8 cellular contexts compared by ENCODE assay signal in genomic region chr7:55572378-55573233, GRCh38. TPM values are rescaled to one million over a fixed set of nuclear protein-coding genes. Genes with fewer than 3 reads are reported as not detected.
A peak's percentile ranks its signal among the peaks of the same experiment; 100 is the strongest.
DNase-seq lines count a peak whose midpoint lies in the region; ATAC-seq and TF ChIP-seq lines count a peak whose summit lies in the region.

Gene VOPP1, minus strand, starts transcription at chr7:55572502. Its CDS starts 178 bp downstream, at chr7:55572324.

- no peaks in the 10 kb centered on the region for H3K9me3 Mint-ChIP-seq in activated naive CD8-positive, alpha-beta T cell treated with anti-CD3 and anti-CD28 coated beads, Interleukin-2, amount 50 U/mL, for 24 hours

- peak within 1 kb of the TSS; percentile 85 for H3K4me3 ChIP-seq in GM23248
- peak within 1 kb of the TSS; percentile 77 to 84 for H3K4me3 ChIP-seq in SK-N-SH (ENCODE audit: low read depth in 2 of 2, low read length in 1 of 2)

- H3K27ac Mint-ChIP-seq in activated naive CD8-positive, alpha-beta T cell treated with anti-CD3 and anti-CD28 coated beads, Interleukin-2, amount 50 U/mL, for 24 hours, result peak within 1 kb of the TSS; percentile 92

- no peaks in the 10 kb centered on the region for H3K9me2 ChIP-seq in GM23248 (ENCODE audit: insufficient read depth)
- no peaks in the 10 kb centered on the region for H3K9me2 ChIP-seq in SK-N-SH

- in situ Hi-C loops in GM23248 (cut with MboI), result no loop called here

- H3K9me3 ChIP-seq in GM23248 (ENCODE audit: low read depth), result no peaks in the 10 kb centered on the region
- no peaks in the 10 kb centered on the region for H3K9me3 ChIP-seq in SK-N-SH

- peak within 1 kb of the TSS; percentile 89 for H3K4me3 Mint-ChIP-seq in activated naive CD8-positive, alpha-beta T cell treated with anti-CD3 and anti-CD28 coated beads, Interleukin-2, amount 50 U/mL, for 24 hours

- TF ChIP-seq RAD21 in SK-N-SH (IDR thresholded peaks at IDR 0.05; ENCODE audit: low read length), result no peak

- H3K36me3 ChIP-seq in GM23248 (ENCODE audit: low read depth) (no peaks in the 10 kb centered on the region), SK-N-SH (replicated peaks in 1 of 2; ENCODE audit: control insufficient read depth in 1 of 2, insufficient read depth in 2 of 2, low read length in 1 of 2) (no peaks in the 10 kb centered on the region)

- H3K79me2 ChIP-seq in GM23248 (ENCODE audit: insufficient read depth) (peaks cover 31% of the 10 kb centered on the region), SK-N-SH (ENCODE audit: insufficient read depth) (peaks cover 55% of the 10 kb centered on the region)

- TF ChIP-seq EP300 in SK-N-SH (IDR thresholded peaks at IDR 0.05; ENCODE audit: borderline replicate concordance in 1 of 2, low read depth in 1 of 2, low read length in 1 of 2), result no peak

- peaks cover 46% of the 10 kb centered on the region for H3K4me1 ChIP-seq in GM23248 (ENCODE audit: insufficient read depth)
- H3K4me1 ChIP-seq in SK-N-SH (ENCODE audit: control insufficient read depth in 1 of 2, insufficient read depth in 2 of 2, low read depth in 1 of 2, low read length in 1 of 2), result peaks cover 33 to 45% of the 10 kb centered on the region in 2 experiments

- H3F3A ChIP-seq in GM23248 (ENCODE audit: insufficient read depth), result peaks cover 32% of the 10 kb centered on the region
- H3F3A ChIP-seq in SK-N-SH (replicated peaks; ENCODE audit: insufficient read depth), result peaks cover 36% of the 10 kb centered on the region

- TF ChIP-seq CTCF in SK-N-SH (IDR thresholded peaks at IDR 0.05) (no peak), omental fat pad (IDR thresholded peaks at IDR 0.05) (no peak)

- WGBS in GM23248 (ENCODE audit: low coverage in 1 of 2, low lambda C conversion rate in 2 of 2, missing lambda C conversion rate in 2 of 2), 2 experiments, result 1 to 2% methylated on average over 39 to 60 of the region's 77 CpGs
- WGBS in SK-N-SH (ENCODE audit: low lambda C conversion rate), result 8% methylated on average over 28 of the region's 77 CpGs

- peak; percentile 81 for DNase-seq in ELR (ENCODE audit: low read depth)
- DNase-seq in GM23248, result peak; percentile 90
- DNase-seq in Kasumi-1 (lab: John Stamatoyannopoulos, UW), result peak; percentile 48 to 54
- peak; percentile 96 for DNase-seq in SK-N-SH
- DNase-seq in activated naive CD8-positive, alpha-beta T cell treated with anti-CD3 and anti-CD28 coated beads, Interleukin-2, amount 50 U/mL, for 24 hours, result peak; percentile 68
- DNase-seq in head of caudate nucleus, result peak in 39 of 42 donors; percentile 5 to 79 (median 60)
- no peak for DNase-seq in omental fat pad (ENCODE audit: low spot score)
- peak; percentile 63 for DNase-seq in ureter (ENCODE audit: low spot score)

- H3K4me1 Mint-ChIP-seq in activated naive CD8-positive, alpha-beta T cell treated with anti-CD3 and anti-CD28 coated beads, Interleukin-2, amount 50 U/mL, for 24 hours, result peaks cover 66% of the 10 kb centered on the region

- H4K20me1 ChIP-seq in GM23248 (ENCODE audit: insufficient read depth), result no peaks in the 10 kb centered on the region; the same call in 1 of the 2 replicates
- H4K20me1 ChIP-seq in SK-N-SH (ENCODE audit: insufficient read depth), result peaks cover 26% of the 10 kb centered on the region

- H2AFZ ChIP-seq in GM23248 (peak within 1 kb of the TSS; percentile 91), SK-N-SH (ENCODE audit: low read depth) (peak within 1 kb of the TSS; percentile 88)

- H3K27me3 Mint-ChIP-seq in activated naive CD8-positive, alpha-beta T cell treated with anti-CD3 and anti-CD28 coated beads, Interleukin-2, amount 50 U/mL, for 24 hours, result no peaks in the 10 kb centered on the region

- H3K27ac ChIP-seq in GM23248, result peak within 1 kb of the TSS; percentile 87
- H3K27ac ChIP-seq in SK-N-SH (ENCODE audit: low read depth in 2 of 2, low read length in 1 of 2), result peak within 1 kb of the TSS; percentile 81 to 91

- H3K9ac ChIP-seq in GM23248 (peak within 1 kb of the TSS; percentile 86), SK-N-SH (peak within 1 kb of the TSS; percentile 79)

- peaks cover 5% of the 10 kb centered on the region for H3K36me3 Mint-ChIP-seq in activated naive CD8-positive, alpha-beta T cell treated with anti-CD3 and anti-CD28 coated beads, Interleukin-2, amount 50 U/mL, for 24 hours (ENCODE audit: low read depth)

- peak; percentile 31 for ATAC-seq in activated naive CD8-positive, alpha-beta T cell treated with anti-CD3 and anti-CD28 coated beads, Interleukin-2, amount 50 U/mL, for 24 hours
- peak; percentile 81 for ATAC-seq in omental fat pad (ENCODE audit: low FRiP score)

- intact Hi-C loops in head of caudate nucleus (cut with DNase I), result no loop called here

- POLR2A ChIA-PET in SK-N-SH (lab: Yijun Ruan, JAX), result interaction anchor here (0.9 to 1.0 kb wide), 3 partner anchors 11 to 207 kb away, joined by 3 read pairs; no protein-coding TSS in a partner anchor

- CTCF ChIA-PET in SK-N-SH (lab: Yijun Ruan, JAX), result interaction anchor here (0.6 to 4.7 kb wide), 11 partner anchors 9 to 292 kb away, joined by 3 to 30 read pairs (median 4); no protein-coding TSS in a partner anchor

- no peaks in the 10 kb centered on the region for H3K27me3 ChIP-seq in GM23248 (replicated peaks; ENCODE audit: insufficient read depth)
- no peaks in the 10 kb centered on the region for H3K27me3 ChIP-seq in SK-N-SH (ENCODE audit: insufficient read depth)

- peak within 1 kb of the TSS; percentile 88 for H3K4me2 ChIP-seq in GM23248 (ENCODE audit: unreplicated experiment)
- peak within 1 kb of the TSS; percentile 92 for H3K4me2 ChIP-seq in SK-N-SH

TF ChIP-seq in SK-N-SH, 30 proteins besides CTCF, POLR2A, EP300 and RAD21:
- TF ChIP-seq RCOR1 (IDR thresholded peaks at IDR 0.05; ENCODE audit: low read length) (0 out of 2 replicates have a peak, but pooled peaks have one; percentile 6), POLR2AphosphoS5 (IDR thresholded peaks at IDR 0.05; ENCODE audit: low read depth, low read length) (peak; percentile 38; the same call in 1 of the 2 replicates), NFIC (IDR thresholded peaks at IDR 0.05; ENCODE audit: borderline replicate concordance) (no peak), NRF1 (IDR thresholded peaks at IDR 0.05; ENCODE audit: low read depth, low read length) (no peak), SIN3A (IDR thresholded peaks at IDR 0.05; ENCODE audit: borderline replicate concordance, low read depth, low read length) (no peak)
- TF ChIP-seq, protein P1, sequence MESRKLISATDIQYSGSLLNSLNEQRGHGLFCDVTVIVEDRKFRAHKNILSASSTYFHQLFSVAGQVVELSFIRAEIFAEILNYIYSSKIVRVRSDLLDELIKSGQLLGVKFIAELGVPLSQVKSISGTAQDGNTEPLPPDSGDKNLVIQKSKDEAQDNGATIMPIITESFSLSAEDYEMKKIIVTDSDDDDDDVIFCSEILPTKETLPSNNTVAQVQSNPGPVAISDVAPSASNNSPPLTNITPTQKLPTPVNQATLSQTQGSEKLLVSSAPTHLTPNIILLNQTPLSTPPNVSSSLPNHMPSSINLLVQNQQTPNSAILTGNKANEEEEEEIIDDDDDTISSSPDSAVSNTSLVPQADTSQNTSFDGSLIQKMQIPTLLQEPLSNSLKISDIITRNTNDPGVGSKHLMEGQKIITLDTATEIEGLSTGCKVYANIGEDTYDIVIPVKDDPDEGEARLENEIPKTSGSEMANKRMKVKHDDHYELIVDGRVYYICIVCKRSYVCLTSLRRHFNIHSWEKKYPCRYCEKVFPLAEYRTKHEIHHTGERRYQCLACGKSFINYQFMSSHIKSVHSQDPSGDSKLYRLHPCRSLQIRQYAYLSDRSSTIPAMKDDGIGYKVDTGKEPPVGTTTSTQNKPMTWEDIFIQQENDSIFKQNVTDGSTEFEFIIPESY (IDR thresholded peaks at IDR 0.05; ENCODE audit: borderline replicate concordance, low read depth), result no peak

RNA-seq across cellular contexts. Expression of gene VOPP1, which starts in this region (rescaled TPM):
- 86.5 and 106 TPM in 2 replicates for total RNA-seq in GM23248 (2014; rRNA removed; shearing (Covaris generic))
- 27.5 and 27.7 TPM in 2 replicates for polyA plus RNA-seq in GM23248 (2016; fragmentation: Nextera tagmentation; extraction: Ambion mirVana)
- 69.5 and 79.3 TPM in 2 replicates for polyA plus RNA-seq in SK-N-SH (2012; rRNA removed)
- polyA plus RNA-seq in SK-N-SH (2012; cell fraction: cytosol; rRNA removed), result 77.0 and 82.6 TPM in 2 replicates
- 32.4 and 38.8 TPM in 2 replicates for polyA plus RNA-seq in SK-N-SH (2012; cell fraction: nucleus; rRNA removed)
- 10 to 100 TPM; 31.3 to 64.0 (median 57.9) TPM for total RNA-seq in omental fat pad
- total RNA-seq in ureter, result 47.1 TPM
